19 cellular contexts compared by ENCODE assay signal in genomic region chr9:88890546-88890945, GRCh38.
A peak's percentile ranks its signal among the peaks of the same experiment; 100 is the strongest.
DNase-seq lines count a peak whose midpoint lies in the region; ATAC-seq, FAIRE-seq and TF ChIP-seq lines count a peak whose summit lies in the region.
"Had no signal": no experiment of that assay in that cellular context is flagged by ENCODE, and none has a peak within 500 bp of the region (broad histone marks: within the 10 kb centered on the region; RNA-seq: fewer than 3 reads in every experiment).

No MANE protein-coding gene starts in this region.

- H2BK15ac ChIP-seq in H1 (ENCODE audit: low read length), result no peak overlapping the region

- H3K27ac ChIP-seq in OCI-LY1 (ENCODE audit: low read depth, low read length, poor library complexity, severe bottlenecking) (peak overlapping the region; percentile 83), H1 (ENCODE audit: low read depth, low read length) (no peak overlapping the region), trophoblast cell (ENCODE audit: low read depth, low read length) (no peak overlapping the region)
- H3K27ac ChIP-seq: C4-2B had no signal

- DNase-seq in ELR (ENCODE audit: low read depth) (peak; percentile 19), H1 (ENCODE audit: low read depth in 1 of 2, low spot score in 2 of 2) (no peak), trophoblast cell (no peak), MCF 10A (ENCODE audit: unreplicated experiment) (no peak), KBM-7 (no peak), activated T-cell treated with anti-CD3 and anti-CD28 coated beads for 4 hours (no peak)
- DNase-seq in activated naive CD4-positive, alpha-beta T cell treated with anti-CD3 and anti-CD28 coated beads, Interleukin-2, amount 50 U/mL, for 72 hours (ENCODE audit: low spot score in 2 of 2), result no peak
- DNase-seq: Caco-2; CD4-positive, alpha-beta T cell; GF-D8; H7; HFFc6 had no signal

- H3K4me1 Mint-ChIP-seq in MCF 10A (ENCODE audit: insufficient read depth, unreplicated experiment), result no peaks in the 10 kb centered on the region
- H3K4me1 Mint-ChIP-seq: GM23338 had no signal

- H4K12ac ChIP-seq in trophoblast cell (ENCODE audit: low read depth, low read length), result no peak overlapping the region

- H4K8ac ChIP-seq in H1 (ENCODE audit: extremely low read depth, insufficient read depth, low read length), result no peak overlapping the region; the same call in 1 of the 2 replicates
- no peak overlapping the region for H4K8ac ChIP-seq in trophoblast cell (ENCODE audit: low read depth, low read length)

- no peaks in the 10 kb centered on the region for H3K23me2 ChIP-seq in H1 (ENCODE audit: low read depth, low read length)

- H3K4me3 Mint-ChIP-seq in MCF 10A (ENCODE audit: unreplicated experiment), result no peak overlapping the region
- H3K4me3 Mint-ChIP-seq: CD4-positive, alpha-beta T cell; GM23338; HFFc6 had no signal

- FAIRE-seq in H1 (lab: Jason Lieb, UNC), result no peak
- FAIRE-seq: A204.1, D721Med, HTR-8/SVneo had no signal

- H3K36me3 ChIP-seq in OCI-LY1 (ENCODE audit: insufficient read depth, low read length) (no peaks in the 10 kb centered on the region; the same call in 1 of the 2 replicates), H1 (ENCODE audit: control insufficient read depth in 2 of 4, insufficient read depth in 4 of 4, low read length in 3 of 4) (no peaks in the 10 kb centered on the region), trophoblast cell (ENCODE audit: control insufficient read depth in 1 of 2, insufficient read depth in 2 of 2, low read length in 2 of 2) (no peaks in the 10 kb centered on the region)

- H3K4me2 ChIP-seq in OCI-LY1 (ENCODE audit: low read length), result no peak overlapping the region; the same call in 1 of the 2 replicates
- no peak overlapping the region for H3K4me2 ChIP-seq in H1 (ENCODE audit: insufficient read depth in 1 of 2, low read depth in 2 of 2, low read length in 2 of 2)
- no peak overlapping the region for H3K4me2 ChIP-seq in trophoblast cell (ENCODE audit: low read length)
- H3K4me2 ChIP-seq: GM23338 had no signal

- H3K18ac ChIP-seq in H1 (ENCODE audit: extremely low read depth, low read length) (no peak overlapping the region), trophoblast cell (ENCODE audit: low read length) (no peak overlapping the region)

- no peaks in the 10 kb centered on the region for H3K9me3 Mint-ChIP-seq in MCF 10A (ENCODE audit: unreplicated experiment)
- peaks cover 0 to 6% of the 10 kb centered on the region in 2 donors for H3K9me3 Mint-ChIP-seq in activated naive CD4-positive, alpha-beta T cell treated with anti-CD3 and anti-CD28 coated beads, Interleukin-2, amount 50 U/mL, for 72 hours
- H3K9me3 Mint-ChIP-seq: CD4-positive, alpha-beta T cell; GM23338; HFFc6 had no signal

- no peaks in the 10 kb centered on the region for H4K20me1 ChIP-seq in OCI-LY1 (ENCODE audit: insufficient read depth, low read length)
- H4K20me1 ChIP-seq in H1 (replicated peaks in 1 of 2; ENCODE audit: control insufficient read depth in 1 of 2, insufficient read depth in 2 of 2, low read length in 2 of 2), result no peaks in the 10 kb centered on the region

- H3K56ac ChIP-seq in H1 (replicated peaks; ENCODE audit: insufficient read length, low read depth, low read length), result no peak overlapping the region

- H3K27ac Mint-ChIP-seq in MCF 10A (ENCODE audit: low read depth, unreplicated experiment), result no peak overlapping the region
- H3K27ac Mint-ChIP-seq in activated naive CD4-positive, alpha-beta T cell treated with anti-CD3 and anti-CD28 coated beads, Interleukin-2, amount 50 U/mL, for 72 hours, result no peak overlapping the region
- H3K27ac Mint-ChIP-seq: CD4-positive, alpha-beta T cell; GM23338; HFFc6 had no signal

- CTCF ChIA-PET in H1 (lab: Charles Lee; ENCODE audit: partially characterized antibody) (no interaction called here), MCF 10A (lab: Yijun Ruan, JAX) (no interaction called here)

- H3K23ac ChIP-seq in H1 (ENCODE audit: insufficient read length) (no peak overlapping the region), trophoblast cell (ENCODE audit: low read length) (no peak overlapping the region)

- H2BK5ac ChIP-seq in H1 (ENCODE audit: low read depth, low read length) (no peak overlapping the region), trophoblast cell (ENCODE audit: low read depth, low read length, poor library complexity) (no peak overlapping the region)

- no peak for TF ChIP-seq EP300 in H1 (IDR thresholded peaks at IDR 0.05; ENCODE audit: borderline replicate concordance in 1 of 2, low read depth in 2 of 2, low read length in 2 of 2)

- TF ChIP-seq RAD21 in H1 (IDR thresholded peaks at IDR 0.05 in 1 of 2, conservative IDR thresholded peaks at IDR 0.05 in 1 of 2; ENCODE audit: low read depth in 2 of 2, low read length in 2 of 2), result no peak

- no peaks in the 10 kb centered on the region for H3K79me1 ChIP-seq in H1 (ENCODE audit: low read depth, low read length)
- no peaks in the 10 kb centered on the region for H3K79me1 ChIP-seq in trophoblast cell (ENCODE audit: low read length)

- H2BK12ac ChIP-seq in H1 (ENCODE audit: low read depth, low read length), result no peak overlapping the region
- no peak overlapping the region for H2BK12ac ChIP-seq in trophoblast cell (ENCODE audit: low read length)

- no peak overlapping the region for H3K4me3 ChIP-seq in OCI-LY1 (ENCODE audit: low read depth, low read length, poor library complexity, severe bottlenecking)
- H3K4me3 ChIP-seq in H1 (ENCODE audit: extremely low read depth in 1 of 4, insufficient read depth in 2 of 4, low read depth in 3 of 4, low read length in 4 of 4), result no peak overlapping the region
- H3K4me3 ChIP-seq in trophoblast cell (ENCODE audit: low read depth, low read length), result no peak overlapping the region
- H3K4me3 ChIP-seq: GM23338 had no signal

- no peaks in the 10 kb centered on the region for H3K9me2 ChIP-seq in OCI-LY1 (ENCODE audit: low read depth, low read length)

- WGBS in H1 (ENCODE audit: extremely low coverage in 1 of 2, insufficient coverage in 1 of 2, insufficient read length in 1 of 2, insufficient replicate concordance in 2 of 2, low coverage in 1 of 2, low lambda C conversion rate in 2 of 2, missing lambda C conversion rate in 1 of 2), 2 experiments, result 96% methylated on average over 4 of the region's 4 CpGs; no CpG with 5 or more reads in 1 of the 2 experiments
- no CpG with 5 or more reads among the region's 4 CpGs for WGBS in trophoblast cell (ENCODE audit: extremely low coverage, insufficient coverage, insufficient read length)

- H3K9ac ChIP-seq in OCI-LY1 (ENCODE audit: low read length), result no peak overlapping the region; the same call in 1 of the 2 replicates
- no peak overlapping the region for H3K9ac ChIP-seq in H1 (replicated peaks in 1 of 4; ENCODE audit: extremely low read depth in 1 of 4, low read depth in 3 of 4, low read length in 3 of 4)
- H3K9ac ChIP-seq in trophoblast cell (ENCODE audit: low read length), result no peak overlapping the region

- BruUV-seq in MCF 10A (replicated peaks; lab: Mats Ljungman, UMichigan), result no TSS peak

- no peak overlapping the region for H4K91ac ChIP-seq in H1 (replicated peaks; ENCODE audit: insufficient read length, low read length)
- peak overlapping the region; percentile 18 for H4K91ac ChIP-seq in trophoblast cell (ENCODE audit: low read depth, low read length)

- H3K9me3 ChIP-seq in OCI-LY1 (ENCODE audit: low read length) (0 out of 2 replicates have a peak, but pooled peaks cover 2% of the 10 kb centered on the region), H1 (ENCODE audit: insufficient read depth in 2 of 2, low read depth in 1 of 2, low read length in 1 of 2) (no peaks in the 10 kb centered on the region), trophoblast cell (ENCODE audit: insufficient read depth, low read depth, low read length) (no peaks in the 10 kb centered on the region)
- H3K9me3 ChIP-seq: Caco-2 had no signal

- ATAC-seq in activated naive CD4-positive, alpha-beta T cell treated with anti-CD3 and anti-CD28 coated beads, Interleukin-2, amount 50 U/mL, for 72 hours, result no peak
- ATAC-seq: HCT116 had no signal

- H2AFZ ChIP-seq in OCI-LY1 (ENCODE audit: low read length), result no peak overlapping the region
- peak overlapping the region; percentile 62; the same call in 1 of the 2 replicates for H2AFZ ChIP-seq in H1 (ENCODE audit: low read length)
- no peak overlapping the region for H2AFZ ChIP-seq in trophoblast cell (ENCODE audit: insufficient read depth, low read length, poor library complexity)
- H2AFZ ChIP-seq: GM23338 had no signal

- H3K79me2 ChIP-seq in OCI-LY1 (ENCODE audit: insufficient read depth, low read length) (no peaks in the 10 kb centered on the region), H1 (ENCODE audit: control insufficient read depth in 1 of 2, insufficient read depth in 2 of 2, low read length in 2 of 2) (no peaks in the 10 kb centered on the region), trophoblast cell (ENCODE audit: control insufficient read depth, insufficient read depth, low read length, poor library complexity) (no peaks in the 10 kb centered on the region)

- H3K27me3 ChIP-seq in OCI-LY1 (ENCODE audit: insufficient read depth, low read length), result no peaks in the 10 kb centered on the region
- H3K27me3 ChIP-seq in H1 (replicated peaks in 1 of 4; ENCODE audit: control insufficient read depth in 3 of 4, extremely low read depth in 1 of 4, insufficient read depth in 3 of 4, low read length in 3 of 4), result no peaks in the 10 kb centered on the region
- no peaks in the 10 kb centered on the region for H3K27me3 ChIP-seq in trophoblast cell (ENCODE audit: insufficient read depth, low read length)

- intact Hi-C loops in MCF 10A (cut with micrococcal nuclease), result no loop called here

- H3K4ac ChIP-seq in H1 (replicated peaks; ENCODE audit: insufficient read length, low read depth, low read length) (no peak overlapping the region), trophoblast cell (ENCODE audit: low read depth, low read length) (no peak overlapping the region)

- no peak overlapping the region for H2AK5ac ChIP-seq in H1 (ENCODE audit: low read depth, low read length)
- no peak overlapping the region for H2AK5ac ChIP-seq in trophoblast cell (ENCODE audit: low read length)

- H2BK120ac ChIP-seq in H1 (replicated peaks; ENCODE audit: low read depth, low read length) (no peak overlapping the region), trophoblast cell (ENCODE audit: insufficient read depth, low read length, poor library complexity) (no peak overlapping the region)

- peaks cover 6% of the 10 kb centered on the region for H3K36me3 Mint-ChIP-seq in MCF 10A (ENCODE audit: insufficient read depth, unreplicated experiment)
- peaks cover 0 to 7% of the 10 kb centered on the region in 2 donors for H3K36me3 Mint-ChIP-seq in activated naive CD4-positive, alpha-beta T cell treated with anti-CD3 and anti-CD28 coated beads, Interleukin-2, amount 50 U/mL, for 72 hours

- H3K4me1 ChIP-seq in OCI-LY1 (ENCODE audit: insufficient read depth, low read length, severe bottlenecking), result peaks cover 41% of the 10 kb centered on the region
- no peaks in the 10 kb centered on the region for H3K4me1 ChIP-seq in H1 (replicated peaks in 1 of 4; ENCODE audit: control insufficient read depth in 3 of 4, insufficient read depth in 4 of 4, low read length in 3 of 4)
- peaks cover 6 to 8% of the 10 kb centered on the region in 2 experiments for H3K4me1 ChIP-seq in trophoblast cell (ENCODE audit: control insufficient read depth in 1 of 2, insufficient read depth in 2 of 2, low read length in 2 of 2)
- H3K4me1 ChIP-seq: Caco-2 had no signal

- 0 out of 2 replicates have a peak overlapping the region, but pooled peaks have one; percentile 18 for H2BK20ac ChIP-seq in H1 (ENCODE audit: low read length)

- TF ChIP-seq CTCF in OCI-LY1 (IDR thresholded peaks at IDR 0.05; ENCODE audit: low read length) (no peak), H1 (IDR thresholded peaks at IDR 0.05; ENCODE audit: control extremely low read depth in 1 of 3, insufficient read depth in 1 of 3, low read depth in 1 of 3, low read length in 3 of 3) (no peak), MCF 10A (IDR thresholded peaks at IDR 0.05; ENCODE audit: unreplicated experiment) (no peak)

- POLR2A ChIA-PET in H1 (lab: Charles Lee; ENCODE audit: partially characterized antibody), result no interaction called here
- POLR2A ChIA-PET in MCF 10A (lab: Yijun Ruan, JAX), result no interaction called here

- H3K14ac ChIP-seq in H1 (ENCODE audit: insufficient read length), result no peak overlapping the region
- no peak overlapping the region for H3K14ac ChIP-seq in trophoblast cell (ENCODE audit: low read length)

- no peaks in the 10 kb centered on the region for H3K27me3 Mint-ChIP-seq in MCF 10A (ENCODE audit: insufficient read depth, unreplicated experiment)

- no peak overlapping the region for H4K5ac ChIP-seq in H1 (ENCODE audit: insufficient read length, low read depth, low read length)

- TF ChIP-seq POLR2A in H1 (IDR thresholded peaks at IDR 0.05; ENCODE audit: control extremely low read depth in 1 of 2, low read depth in 2 of 2, low read length in 2 of 2), result no peak

- in situ Hi-C loops in KBM-7 (cut with MboI; ENCODE audit: low pct_unique_long_range_greater_than_20kb, low sequenced_read_pairs), result no loop called here

- H3F3A ChIP-seq in OCI-LY1 (ENCODE audit: insufficient read depth, low read length), result no peaks in the 10 kb centered on the region
